Comparison of ENCODE assay signal across 1 cellular context in the genomic region with DNA sequence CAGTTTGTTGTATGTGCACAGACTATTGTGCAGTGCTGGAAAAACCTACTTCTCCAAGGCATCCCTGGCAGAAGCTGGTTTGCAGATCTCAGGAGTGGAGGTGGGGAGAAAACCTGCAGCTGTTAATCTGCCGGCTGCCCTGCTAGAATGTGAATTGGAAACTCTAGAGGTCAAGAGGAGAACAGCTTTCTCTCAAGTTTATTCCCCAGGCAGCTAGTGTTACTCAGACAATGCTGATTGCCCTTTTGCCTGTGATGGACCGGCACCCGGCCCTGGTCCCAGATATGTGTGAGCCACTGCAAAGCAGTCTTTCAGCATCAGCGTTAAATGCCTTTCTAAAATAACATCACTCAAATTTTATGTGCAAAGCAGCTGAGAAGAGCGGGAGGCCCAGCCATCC.
TF ChIP-seq lines count a peak whose summit lies in the region.

No MANE protein-coding gene starts in this region.

TF ChIP-seq in HepG2, 621 proteins besides CTCF, POLR2A, EP300 and RAD21 (continued from another document):
- TF ChIP-seq, protein P1, sequence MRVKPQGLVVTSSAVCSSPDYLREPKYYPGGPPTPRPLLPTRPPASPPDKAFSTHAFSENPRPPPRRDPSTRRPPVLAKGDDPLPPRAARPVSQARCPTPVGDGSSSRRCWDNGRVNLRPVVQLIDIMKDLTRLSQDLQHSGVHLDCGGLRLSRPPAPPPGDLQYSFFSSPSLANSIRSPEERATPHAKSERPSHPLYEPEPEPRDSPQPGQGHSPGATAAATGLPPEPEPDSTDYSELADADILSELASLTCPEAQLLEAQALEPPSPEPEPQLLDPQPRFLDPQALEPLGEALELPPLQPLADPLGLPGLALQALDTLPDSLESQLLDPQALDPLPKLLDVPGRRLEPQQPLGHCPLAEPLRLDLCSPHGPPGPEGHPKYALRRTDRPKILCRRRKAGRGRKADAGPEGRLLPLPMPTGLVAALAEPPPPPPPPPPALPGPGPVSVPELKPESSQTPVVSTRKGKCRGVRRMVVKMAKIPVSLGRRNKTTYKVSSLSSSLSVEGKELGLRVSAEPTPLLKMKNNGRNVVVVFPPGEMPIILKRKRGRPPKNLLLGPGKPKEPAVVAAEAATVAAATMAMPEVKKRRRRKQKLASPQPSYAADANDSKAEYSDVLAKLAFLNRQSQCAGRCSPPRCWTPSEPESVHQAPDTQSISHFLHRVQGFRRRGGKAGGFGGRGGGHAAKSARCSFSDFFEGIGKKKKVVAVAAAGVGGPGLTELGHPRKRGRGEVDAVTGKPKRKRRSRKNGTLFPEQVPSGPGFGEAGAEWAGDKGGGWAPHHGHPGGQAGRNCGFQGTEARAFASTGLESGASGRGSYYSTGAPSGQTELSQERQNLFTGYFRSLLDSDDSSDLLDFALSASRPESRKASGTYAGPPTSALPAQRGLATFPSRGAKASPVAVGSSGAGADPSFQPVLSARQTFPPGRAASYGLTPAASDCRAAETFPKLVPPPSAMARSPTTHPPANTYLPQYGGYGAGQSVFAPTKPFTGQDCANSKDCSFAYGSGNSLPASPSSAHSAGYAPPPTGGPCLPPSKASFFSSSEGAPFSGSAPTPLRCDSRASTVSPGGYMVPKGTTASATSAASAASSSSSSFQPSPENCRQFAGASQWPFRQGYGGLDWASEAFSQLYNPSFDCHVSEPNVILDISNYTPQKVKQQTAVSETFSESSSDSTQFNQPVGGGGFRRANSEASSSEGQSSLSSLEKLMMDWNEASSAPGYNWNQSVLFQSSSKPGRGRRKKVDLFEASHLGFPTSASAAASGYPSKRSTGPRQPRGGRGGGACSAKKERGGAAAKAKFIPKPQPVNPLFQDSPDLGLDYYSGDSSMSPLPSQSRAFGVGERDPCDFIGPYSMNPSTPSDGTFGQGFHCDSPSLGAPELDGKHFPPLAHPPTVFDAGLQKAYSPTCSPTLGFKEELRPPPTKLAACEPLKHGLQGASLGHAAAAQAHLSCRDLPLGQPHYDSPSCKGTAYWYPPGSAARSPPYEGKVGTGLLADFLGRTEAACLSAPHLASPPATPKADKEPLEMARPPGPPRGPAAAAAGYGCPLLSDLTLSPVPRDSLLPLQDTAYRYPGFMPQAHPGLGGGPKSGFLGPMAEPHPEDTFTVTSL (CRISPR knock-in tag; IDR thresholded peaks at IDR 0.05; ENCODE audit: borderline replicate concordance): no peak
- TF ChIP-seq KLF9 (CRISPR knock-in tag; IDR thresholded peaks at IDR 0.05; ENCODE audit: low read depth) (no peak), ZNF205 (CRISPR knock-in tag; IDR thresholded peaks at IDR 0.05) (no peak), KDM5B (CRISPR knock-in tag; IDR thresholded peaks at IDR 0.05; ENCODE audit: borderline replicate concordance) (no peak), ZNF441 (CRISPR knock-in tag; IDR thresholded peaks at IDR 0.05; ENCODE audit: borderline replicate concordance) (no peak)
